Comparison of ENCODE assay signal across 15 cellular contexts in the genomic region with DNA sequence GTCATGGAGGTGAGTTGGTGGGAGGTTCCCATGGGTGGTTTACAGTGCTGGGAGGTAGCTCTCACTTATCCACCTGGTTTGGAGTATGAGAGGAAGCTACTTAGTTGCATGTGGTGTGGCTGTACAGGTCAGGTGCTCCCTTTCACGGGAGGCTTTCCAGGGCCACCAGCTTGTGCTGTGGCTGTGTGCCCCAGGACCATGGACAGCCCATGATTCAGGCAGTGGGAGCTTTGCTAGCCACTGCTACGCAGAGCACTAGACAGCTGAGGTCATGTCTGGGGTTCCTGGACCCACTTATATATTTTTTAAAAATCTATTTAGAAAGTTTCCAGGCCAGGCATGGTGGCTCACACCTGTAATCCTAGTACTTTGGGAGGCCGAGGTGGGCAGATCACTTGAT. TPM values are rescaled to one million over a fixed set of nuclear protein-coding genes. Genes with fewer than 3 reads are reported as not detected.
DNase-seq lines count a peak whose midpoint lies in the region; ATAC-seq and TF ChIP-seq lines count a peak whose summit lies in the region.
"Had no signal": no experiment of that assay in that cellular context is flagged by ENCODE, and none has a peak within 500 bp of the region (broad histone marks: within the 10 kb centered on the region; RNA-seq: fewer than 3 reads in every experiment).

No MANE protein-coding gene starts in this region.

- no peaks in the 10 kb centered on the region for H3K79me2 ChIP-seq in SK-N-SH (ENCODE audit: insufficient read depth)

- no peak overlapping the region for H3K27ac ChIP-seq in SK-N-SH (ENCODE audit: low read depth in 2 of 2, low read length in 1 of 2)
- H3K27ac ChIP-seq in heart right ventricle, result no peak overlapping the region
- H3K27ac ChIP-seq: 22Rv1, BLaER1, HL-60 had no signal

- H3K9me3 ChIP-seq in SK-N-SH (no peaks in the 10 kb centered on the region), heart right ventricle (no peaks in the 10 kb centered on the region)
- H3K9me3 ChIP-seq: BLaER1, HAP-1 had no signal

- TF ChIP-seq EP300 in SK-N-SH (IDR thresholded peaks at IDR 0.05; ENCODE audit: borderline replicate concordance in 1 of 2, low read depth in 1 of 2, low read length in 1 of 2), result no peak

- H3K4me2 ChIP-seq in SK-N-SH, result no peak overlapping the region
- H3K4me2 ChIP-seq: BLaER1 had no signal

- CTCF ChIA-PET in SK-N-SH (lab: Yijun Ruan, JAX), result interaction anchor here (0.9 to 1.8 kb wide), 3 partner anchors 9 to 27 kb away, joined by 3 to 4 read pairs (median 3); no protein-coding TSS in a partner anchor

- H3K27ac Mint-ChIP-seq in osteocyte (ENCODE audit: unreplicated experiment), result no peak overlapping the region

- H3K36me3 ChIP-seq in SK-N-SH (replicated peaks in 1 of 2; ENCODE audit: control insufficient read depth in 1 of 2, insufficient read depth in 2 of 2, low read length in 1 of 2) (no peaks in the 10 kb centered on the region), heart right ventricle (no peaks in the 10 kb centered on the region)
- H3K36me3 ChIP-seq: BLaER1, HAP-1 had no signal

- H3F3A ChIP-seq in SK-N-SH (replicated peaks; ENCODE audit: insufficient read depth), result no peaks in the 10 kb centered on the region

- POLR2A ChIA-PET in SK-N-SH (lab: Yijun Ruan, JAX), result no interaction called here

- 70% methylated on average over 3 of the region's 3 CpGs for WGBS in SK-N-SH (ENCODE audit: low lambda C conversion rate)
- WGBS in heart right ventricle, 2 donors, result 84% methylated on average over 3 of the region's 3 CpGs

- ATAC-seq in SK-N-SH treated with all-trans-retinoic acid at 6 μM for 48 hours (no peak), heart right ventricle (no peak), GM18907 (IDR thresholded peaks at IDR 0.05; ENCODE audit: unreplicated experiment) (no peak)

- no peaks in the 10 kb centered on the region for H4K20me1 ChIP-seq in SK-N-SH (ENCODE audit: insufficient read depth)
- H4K20me1 ChIP-seq: BLaER1 had no signal

- no peaks in the 10 kb centered on the region for H3K9me3 Mint-ChIP-seq in osteocyte (ENCODE audit: unreplicated experiment)
- H3K9me3 Mint-ChIP-seq: CD8-positive, alpha-beta memory T cell had no signal

- no peaks in the 10 kb centered on the region; the same call in 1 of the 2 replicates for H3K27me3 ChIP-seq in SK-N-SH (ENCODE audit: insufficient read depth)
- peaks cover 0 to 36% (median 20%) of the 10 kb centered on the region in 7 donors for H3K27me3 ChIP-seq in heart right ventricle
- H3K27me3 ChIP-seq: BLaER1 had no signal

- TF ChIP-seq CTCF in SK-N-SH (IDR thresholded peaks at IDR 0.05) (no peak), osteocyte (IDR thresholded peaks at IDR 0.05) (no peak), heart right ventricle (IDR thresholded peaks at IDR 0.05) (no peak)

- H3K9me2 ChIP-seq in SK-N-SH, result no peaks in the 10 kb centered on the region

- no peak for TF ChIP-seq RAD21 in SK-N-SH (IDR thresholded peaks at IDR 0.05; ENCODE audit: low read length)

- H3K4me1 Mint-ChIP-seq in osteocyte (ENCODE audit: unreplicated experiment), result no peaks in the 10 kb centered on the region
- H3K4me1 Mint-ChIP-seq: CD8-positive, alpha-beta memory T cell had no signal

- H3K9ac ChIP-seq in SK-N-SH, result no peak overlapping the region
- H3K9ac ChIP-seq: BLaER1 had no signal

- no peaks in the 10 kb centered on the region for H3K4me1 ChIP-seq in SK-N-SH (ENCODE audit: control insufficient read depth in 1 of 2, insufficient read depth in 2 of 2, low read depth in 1 of 2, low read length in 1 of 2)
- H3K4me1 ChIP-seq in heart right ventricle, result no peaks in the 10 kb centered on the region
- H3K4me1 ChIP-seq: BLaER1, HAP-1 had no signal

- peaks cover 8% of the 10 kb centered on the region for H3K27me3 Mint-ChIP-seq in osteocyte (ENCODE audit: unreplicated experiment)

- DNase-seq in SK-N-SH (no peak), NCI-H146 treated with DMSO at 0.1 percent for 48 hours (lab: John Stamatoyannopoulos, UW; ENCODE audit: unreplicated experiment) (peak; percentile 14), ecto neural progenitor cell (ENCODE audit: low spot score) (peak; percentile 28), osteocyte (ENCODE audit: extremely low spot score, unreplicated experiment) (peak; percentile 56), heart right ventricle (no peak), COR-L47 (lab: John Stamatoyannopoulos, UW) (no peak)
- DNase-seq: AML-193; CD8-positive, alpha-beta memory T cell; GOT3 had no signal

- no peak overlapping the region for H3K4me3 Mint-ChIP-seq in osteocyte (ENCODE audit: unreplicated experiment)
- H3K4me3 Mint-ChIP-seq: CD8-positive, alpha-beta memory T cell had no signal

- H2AFZ ChIP-seq in SK-N-SH (ENCODE audit: low read depth), result no peak overlapping the region

- H3K4me3 ChIP-seq in SK-N-SH (ENCODE audit: low read depth in 2 of 2, low read length in 1 of 2), result no peak overlapping the region
- H3K4me3 ChIP-seq in heart right ventricle, result no peak overlapping the region
- H3K4me3 ChIP-seq: BLaER1, HAP-1 had no signal

- H3K36me3 Mint-ChIP-seq in osteocyte (ENCODE audit: unreplicated experiment), result no peaks in the 10 kb centered on the region
- H3K36me3 Mint-ChIP-seq: CD8-positive, alpha-beta memory T cell had no signal

- intact Hi-C loops in heart right ventricle (cut with DNase I), result no loop called here

TF ChIP-seq in SK-N-SH, 30 proteins besides CTCF, POLR2A, EP300 and RAD21 (continues in another document):
- TF ChIP-seq, protein P1, sequence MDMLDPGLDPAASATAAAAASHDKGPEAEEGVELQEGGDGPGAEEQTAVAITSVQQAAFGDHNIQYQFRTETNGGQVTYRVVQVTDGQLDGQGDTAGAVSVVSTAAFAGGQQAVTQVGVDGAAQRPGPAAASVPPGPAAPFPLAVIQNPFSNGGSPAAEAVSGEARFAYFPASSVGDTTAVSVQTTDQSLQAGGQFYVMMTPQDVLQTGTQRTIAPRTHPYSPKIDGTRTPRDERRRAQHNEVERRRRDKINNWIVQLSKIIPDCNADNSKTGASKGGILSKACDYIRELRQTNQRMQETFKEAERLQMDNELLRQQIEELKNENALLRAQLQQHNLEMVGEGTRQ (IDR thresholded peaks at IDR 0.05; ENCODE audit: borderline replicate concordance, low read depth, low read length), result no peak
- TF ChIP-seq TAF1 (IDR thresholded peaks at IDR 0.05; ENCODE audit: borderline replicate concordance, low read depth, low read length) (no peak), YY1 (IDR thresholded peaks at IDR 0.05; ENCODE audit: low read depth) (no peak)

TF ChIP-seq in SK-N-SH treated with all-trans-retinoic acid at 6 μM for 48 hours, 23 proteins besides CTCF, POLR2A, EP300 and RAD21:
- no peak for TF ChIP-seq ZC3H10 (CRISPR knock-in tag; IDR thresholded peaks at IDR 0.05)
- TF ChIP-seq ISL1 (CRISPR knock-in tag; IDR thresholded peaks at IDR 0.05), result no peak
- no peak for TF ChIP-seq BACH2 (CRISPR knock-in tag; IDR thresholded peaks at IDR 0.05; ENCODE audit: borderline replicate concordance)
- no peak for TF ChIP-seq CSDC2 (CRISPR knock-in tag; IDR thresholded peaks at IDR 0.05)
- TF ChIP-seq RARB (CRISPR knock-in tag; IDR thresholded peaks at IDR 0.05), result no peak
- TF ChIP-seq, protein P2, sequence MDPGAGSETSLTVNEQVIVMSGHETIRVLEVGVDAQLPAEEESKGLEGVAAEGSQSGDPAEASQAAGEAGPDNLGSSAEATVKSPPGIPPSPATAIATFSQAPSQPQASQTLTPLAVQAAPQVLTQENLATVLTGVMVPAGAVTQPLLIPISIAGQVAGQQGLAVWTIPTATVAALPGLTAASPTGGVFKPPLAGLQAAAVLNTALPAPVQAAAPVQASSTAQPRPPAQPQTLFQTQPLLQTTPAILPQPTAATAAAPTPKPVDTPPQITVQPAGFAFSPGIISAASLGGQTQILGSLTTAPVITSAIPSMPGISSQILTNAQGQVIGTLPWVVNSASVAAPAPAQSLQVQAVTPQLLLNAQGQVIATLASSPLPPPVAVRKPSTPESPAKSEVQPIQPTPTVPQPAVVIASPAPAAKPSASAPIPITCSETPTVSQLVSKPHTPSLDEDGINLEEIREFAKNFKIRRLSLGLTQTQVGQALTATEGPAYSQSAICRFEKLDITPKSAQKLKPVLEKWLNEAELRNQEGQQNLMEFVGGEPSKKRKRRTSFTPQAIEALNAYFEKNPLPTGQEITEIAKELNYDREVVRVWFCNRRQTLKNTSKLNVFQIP (CRISPR knock-in tag; IDR thresholded peaks at IDR 0.05; ENCODE audit: borderline replicate concordance, low read depth), result no peak
- no peak for TF ChIP-seq ZFP30 (CRISPR knock-in tag; IDR thresholded peaks at IDR 0.05)
- TF ChIP-seq ESRRG (CRISPR knock-in tag; IDR thresholded peaks at IDR 0.05), result no peak
- TF ChIP-seq TOX (CRISPR knock-in tag; IDR thresholded peaks at IDR 0.05; ENCODE audit: borderline replicate concordance), result no peak
- TF ChIP-seq, protein P3, sequence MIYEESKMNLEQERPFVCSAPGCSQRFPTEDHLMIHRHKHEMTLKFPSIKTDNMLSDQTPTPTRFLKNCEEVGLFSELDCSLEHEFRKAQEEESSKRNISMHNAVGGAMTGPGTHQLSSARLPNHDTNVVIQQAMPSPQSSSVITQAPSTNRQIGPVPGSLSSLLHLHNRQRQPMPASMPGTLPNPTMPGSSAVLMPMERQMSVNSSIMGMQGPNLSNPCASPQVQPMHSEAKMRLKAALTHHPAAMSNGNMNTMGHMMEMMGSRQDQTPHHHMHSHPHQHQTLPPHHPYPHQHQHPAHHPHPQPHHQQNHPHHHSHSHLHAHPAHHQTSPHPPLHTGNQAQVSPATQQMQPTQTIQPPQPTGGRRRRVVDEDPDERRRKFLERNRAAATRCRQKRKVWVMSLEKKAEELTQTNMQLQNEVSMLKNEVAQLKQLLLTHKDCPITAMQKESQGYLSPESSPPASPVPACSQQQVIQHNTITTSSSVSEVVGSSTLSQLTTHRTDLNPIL (CRISPR knock-in tag; IDR thresholded peaks at IDR 0.05; ENCODE audit: low read depth), result no peak
- no peak for TF ChIP-seq ZNF70 (CRISPR knock-in tag; IDR thresholded peaks at IDR 0.05)
TF ChIP-seq in SK-N-SH treated with all-trans-retinoic acid at 6 μM for 48 hours: peak in this region for 0.

RNA-seq across cellular contexts. Expression of a gene that starts 42.5 kb away (rescaled TPM):
- polyA plus RNA-seq in SK-N-SH (2012; rRNA removed), result 81.2 and 107 TPM in 2 replicates
- 59.4 and 73.4 TPM in 2 replicates for polyA plus RNA-seq in SK-N-SH (2012; cell fraction: cytosol; rRNA removed)
- 144 and 177 TPM in 2 replicates for polyA plus RNA-seq in SK-N-SH (2012; cell fraction: nucleus; rRNA removed)
- 95.5 and 98.1 TPM in 2 replicates for total RNA-seq in osteocyte
- 1 to 10 TPM; 1.2 to 5.3 (median 2.0) TPM for total RNA-seq in heart right ventricle
- polyA plus RNA-seq in heart right ventricle, result under 1 TPM; 0.59 to 0.95 TPM
- polyA plus RNA-seq: CD8-positive, alpha-beta memory T cell had no signal

Comparison
In these comparisons a context has a peak if more than half of its experiments do, and no peak if none do; other contexts are left out.
1. DNase-seq: peak in NCI-H146 treated with DMSO at 0.1 percent for 48 hours (single experiment), ecto neural progenitor cell (single experiment) and osteocyte (single experiment); none in SK-N-SH (single experiment), heart right ventricle (0 of 2) and COR-L47 (single experiment).
2. RNA of a gene that starts 42.5 kb away (total RNA-seq): 95.5 to 98.1 TPM in osteocyte; 1.2 to 5.3 TPM in heart right ventricle; every median in the first group is over 10 times any median in the second.